28 cellular contexts compared by ENCODE assay signal in the genomic region with DNA sequence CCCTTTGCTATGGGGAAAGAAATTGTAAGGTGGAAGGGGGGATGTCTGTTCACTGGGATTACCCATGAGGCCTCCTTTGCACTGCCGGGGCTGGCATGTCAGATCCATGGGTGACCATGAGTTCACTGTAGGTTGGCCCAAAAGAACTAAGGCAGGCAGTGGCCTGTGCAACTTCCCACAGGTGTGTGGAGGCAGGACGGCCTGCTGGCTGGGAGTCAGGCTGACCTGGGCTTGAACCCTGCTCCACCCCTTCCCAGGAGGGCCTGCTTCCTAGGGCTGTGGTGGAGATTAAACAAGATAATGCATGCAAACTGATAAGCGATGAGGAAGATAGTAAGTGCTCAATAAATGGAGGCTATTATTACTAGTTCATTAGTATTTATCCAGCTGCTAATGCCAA.
"Had no signal": no experiment of that assay in that cellular context is flagged by ENCODE, and none has a peak within 500 bp of the region (broad histone marks: within the 10 kb centered on the region; RNA-seq: fewer than 3 reads in every experiment).

No MANE protein-coding gene starts in this region.

- H3K27ac Mint-ChIP-seq: naive B cell; natural killer cell; nephron progenitor cell; neural progenitor cell; stimulated activated memory B cell treated with anti-CD40 and anti-IgM and Interleukin-4, amounts not matched to agents 10 μg/mL and 1 μg/mL and 100 μg/mL, for 72 hours; stimulated activated naive CD8-positive, alpha-beta T cell treated with anti-CD3 and anti-CD28 coated beads, Interleukin-15, amount 100 ng/mL, for 72 hours; type B pancreatic cell had no signal

- H2AFZ ChIP-seq: neural progenitor cell, parathyroid adenoma had no signal

- H3K9ac ChIP-seq: neural progenitor cell, parathyroid adenoma had no signal

- H3K4me3 ChIP-seq: lower lobe of right lung, neural progenitor cell, right atrium auricular region, right lobe of liver, smooth muscle cell, tibial nerve, uterus had no signal

- H3K27ac ChIP-seq: lower lobe of right lung, neural progenitor cell, neutrophil, parathyroid adenoma, right atrium auricular region, right lobe of liver, tibial nerve, uterus had no signal

- H3K4me3 Mint-ChIP-seq: naive B cell; natural killer cell; nephron progenitor cell; neural progenitor cell; stimulated activated memory B cell treated with anti-CD40 and anti-IgM and Interleukin-4, amounts not matched to agents 10 μg/mL and 1 μg/mL and 100 μg/mL, for 72 hours; stimulated activated naive CD8-positive, alpha-beta T cell treated with anti-CD3 and anti-CD28 coated beads, Interleukin-15, amount 100 ng/mL, for 72 hours; type B pancreatic cell had no signal

- H3K9me3 ChIP-seq: lower lobe of right lung, neutrophil, right atrium auricular region, right lobe of liver, tibial nerve, uterus had no signal

- H3K4me2 ChIP-seq: neural progenitor cell, smooth muscle cell had no signal

- H3K36me3 Mint-ChIP-seq: naive B cell; natural killer cell; neural progenitor cell; stimulated activated memory B cell treated with anti-CD40 and anti-IgM and Interleukin-4, amounts not matched to agents 10 μg/mL and 1 μg/mL and 100 μg/mL, for 72 hours had no signal

- DNase-seq: hippocampal formation; kidney glomerular epithelial cell; left cardiac atrium; lower lobe of right lung; mammary epithelial cell; mesenchymal stem cell; naive B cell; natural killer cell; nephron progenitor cell; occipital lobe; stimulated activated CD4-positive, alpha-beta T cell treated with anti-CD3 and anti-CD28 coated beads, Interleukin-1b, Interleukin-23, amount 100 ng/mL, for 48 hours; stimulated activated CD4-positive, alpha-beta T cell treated with anti-CD3 and anti-CD28 coated beads, Interleukin-2, amount 100 ng/mL, for 48 hours; stimulated activated CD4-positive, alpha-beta T cell treated with anti-CD3 and anti-CD28 coated beads, Interleukin-4, amount 100 ng/mL, for 4 hours; stimulated activated CD8-positive, alpha-beta memory T cell treated with anti-CD3 and anti-CD28 coated beads, Interleukin-4, amount 100 ng/mL, for 48 hours; stimulated activated naive CD4-positive, alpha-beta T cell treated with Interleukin-2 at 50 U/mL for 16 hours; stimulated activated naive CD8-positive, alpha-beta T cell treated with anti-CD3 and anti-CD28 coated beads, Interleukin-15, amount 100 ng/mL, for 72 hours; substantia nigra; uterus had no signal

- H3K4me1 Mint-ChIP-seq: naive B cell; natural killer cell; stimulated activated memory B cell treated with anti-CD40 and anti-IgM and Interleukin-4, amounts not matched to agents 10 μg/mL and 1 μg/mL and 100 μg/mL, for 72 hours; stimulated activated naive CD8-positive, alpha-beta T cell treated with anti-CD3 and anti-CD28 coated beads, Interleukin-15, amount 100 ng/mL, for 72 hours had no signal

- H3K36me3 ChIP-seq: lower lobe of right lung, neural progenitor cell, neutrophil, right atrium auricular region, right lobe of liver, uterus had no signal

- H3K27me3 ChIP-seq: neural progenitor cell, neutrophil, right atrium auricular region, right lobe of liver, tibial nerve, uterus had no signal

- H3K27me3 Mint-ChIP-seq: type B pancreatic cell had no signal

- ATAC-seq: left cardiac atrium; left lobe of liver; lower lobe of right lung; natural killer cell; right lobe of liver; stimulated activated memory B cell treated with anti-CD40 and anti-IgM and Interleukin-4, amounts not matched to agents 10 μg/mL and 1 μg/mL and 100 μg/mL, for 72 hours; stimulated activated naive CD8-positive, alpha-beta T cell treated with anti-CD3 and anti-CD28 coated beads, Interleukin-15, amount 100 ng/mL, for 72 hours had no signal

- H3K4me1 ChIP-seq: lower lobe of right lung, parathyroid adenoma, right atrium auricular region, right lobe of liver, uterus had no signal

- H3K9me3 Mint-ChIP-seq: natural killer cell; stimulated activated naive CD8-positive, alpha-beta T cell treated with anti-CD3 and anti-CD28 coated beads, Interleukin-15, amount 100 ng/mL, for 72 hours; type B pancreatic cell had no signal
